Comparison of ENCODE assay signal across 9 cellular contexts in genomic region chr1:239170828-239171227, GRCh38.
"Had no signal": no experiment of that assay in that cellular context is flagged by ENCODE, and none has a peak within 500 bp of the region (broad histone marks: within the 10 kb centered on the region; RNA-seq: fewer than 3 reads in every experiment).

No MANE protein-coding gene starts in this region.

- H3K4me2 ChIP-seq: GM23338 had no signal

- ATAC-seq: GM23338, HCT116 had no signal

- H3K4me3 ChIP-seq: GM23248, GM23338, HAP-1 had no signal

- H3K9ac ChIP-seq: GM23248 had no signal

- H3K9me3 Mint-ChIP-seq: HFFc6 had no signal

- H2AFZ ChIP-seq: GM23248, GM23338 had no signal

- H3K27ac ChIP-seq: GM23248 had no signal

- H3K4me3 Mint-ChIP-seq: GM23338, H9, HFFc6 had no signal

- H3K4me1 Mint-ChIP-seq: GM23338, H9 had no signal

- H3K9me3 ChIP-seq: HAP-1 had no signal

- H3K4me1 ChIP-seq: HAP-1 had no signal

- H3K27ac Mint-ChIP-seq: GM23338, H9, HFFc6 had no signal

- DNase-seq: GM23248, GOT3, H7, H9, HCEC 1CT, HFFc6 had no signal

- H3K36me3 ChIP-seq: HAP-1 had no signal
